ENCODE assay signal across 9 cellular contexts in genomic region chr16:74521691-74522090, GRCh38.
DNase-seq lines count a peak whose midpoint lies in the region; ATAC-seq and TF ChIP-seq lines count a peak whose summit lies in the region.
"Had no signal": no experiment of that assay in that cellular context is flagged by ENCODE, and none has a peak within 500 bp of the region (broad histone marks: within the 10 kb centered on the region; RNA-seq: fewer than 3 reads in every experiment).

No MANE protein-coding gene starts in this region.

- H3K27ac ChIP-seq in SK-N-SH (ENCODE audit: low read depth in 2 of 2, low read length in 1 of 2) = peak overlapping the region in 1 of 2 experiments; percentile 39; a peak in 2 of 4 replicates
- H3K27ac ChIP-seq in trophoblast cell (ENCODE audit: low read depth, low read length) = no peak overlapping the region

- H2BK120ac ChIP-seq in trophoblast cell (ENCODE audit: insufficient read depth, low read length, poor library complexity) = no peak overlapping the region

- H2AK5ac ChIP-seq in trophoblast cell (ENCODE audit: low read length) = no peak overlapping the region

- no peak overlapping the region for H3K23ac ChIP-seq in trophoblast cell (ENCODE audit: low read length)

- TF ChIP-seq CTCF in SK-N-SH (IDR thresholded peaks at IDR 0.05) (no peak), foreskin fibroblast (IDR thresholded peaks at IDR 0.05; ENCODE audit: low read depth, low read length) (no peak)

- POLR2A ChIA-PET in SK-N-SH (lab: Yijun Ruan, JAX) = no interaction called here

- DNase-seq in DMS 273 treated with DMSO at 0.1 percent for 48 hours (lab: John Stamatoyannopoulos, UW) = peak; percentile 17
- peak; percentile 12 for DNase-seq in SK-N-SH
- peak; percentile 10 to 53 for DNase-seq in foreskin fibroblast
- no peak for DNase-seq in trophoblast cell
- DNase-seq in NCI-H2029 (lab: John Stamatoyannopoulos, UW) = no peak
- DNase-seq: MM.1S had no signal

- no peaks in the 10 kb centered on the region for H3K9me2 ChIP-seq in SK-N-SH

- H3K36me3 ChIP-seq in SK-N-SH (replicated peaks in 1 of 2; ENCODE audit: control insufficient read depth in 1 of 2, insufficient read depth in 2 of 2, low read length in 1 of 2) (peaks cover 0 to 14% of the 10 kb centered on the region in 2 experiments), trophoblast cell (ENCODE audit: control insufficient read depth in 1 of 2, insufficient read depth in 2 of 2, low read length in 2 of 2) (peaks cover 0 to 2% of the 10 kb centered on the region in 2 experiments)

- H3K14ac ChIP-seq in trophoblast cell (ENCODE audit: low read length) = no peak overlapping the region

- H3K9ac ChIP-seq in SK-N-SH = no peak overlapping the region
- no peak overlapping the region for H3K9ac ChIP-seq in trophoblast cell (ENCODE audit: low read length)

- H3K4me2 ChIP-seq in SK-N-SH (no peak overlapping the region), trophoblast cell (ENCODE audit: low read length) (no peak overlapping the region)

- H4K12ac ChIP-seq in trophoblast cell (ENCODE audit: low read depth, low read length) = no peak overlapping the region

- no peak overlapping the region for H2AFZ ChIP-seq in SK-N-SH (ENCODE audit: low read depth)
- no peak overlapping the region for H2AFZ ChIP-seq in trophoblast cell (ENCODE audit: insufficient read depth, low read length, poor library complexity)

- H3K79me1 ChIP-seq in trophoblast cell (ENCODE audit: low read length) = no peaks in the 10 kb centered on the region

- ATAC-seq in GM19328 (IDR thresholded peaks at IDR 0.05; ENCODE audit: unreplicated experiment) = no peak
- no peak for ATAC-seq in GM21717 (IDR thresholded peaks at IDR 0.05; ENCODE audit: unreplicated experiment)
- no peak for ATAC-seq in GM19455 (IDR thresholded peaks at IDR 0.05; ENCODE audit: unreplicated experiment)

- no peak overlapping the region for H2BK12ac ChIP-seq in trophoblast cell (ENCODE audit: low read length)

- H3K79me2 ChIP-seq in SK-N-SH (ENCODE audit: insufficient read depth) (peaks cover 18% of the 10 kb centered on the region; the same call in 1 of the 2 replicates), trophoblast cell (ENCODE audit: control insufficient read depth, insufficient read depth, low read length, poor library complexity) (no peaks in the 10 kb centered on the region)

- peak overlapping the region; percentile 59 for H2BK5ac ChIP-seq in trophoblast cell (ENCODE audit: low read depth, low read length, poor library complexity)

- WGBS in SK-N-SH (ENCODE audit: low lambda C conversion rate) = 86% methylated on average over 2 of the region's 4 CpGs
- WGBS in trophoblast cell (ENCODE audit: extremely low coverage, insufficient coverage, insufficient read length) = no CpG with 5 or more reads among the region's 4 CpGs

- CTCF ChIA-PET in SK-N-SH (lab: Yijun Ruan, JAX) = interaction anchor here (0.8 to 0.9 kb wide), 2 partner anchors 9 to 10 kb away, joined by 3 read pairs; no protein-coding TSS in a partner anchor

- no peak overlapping the region for H3K18ac ChIP-seq in trophoblast cell (ENCODE audit: low read length)

- H3K27me3 ChIP-seq in SK-N-SH (ENCODE audit: insufficient read depth) (no peaks in the 10 kb centered on the region), trophoblast cell (ENCODE audit: insufficient read depth, low read length) (no peaks in the 10 kb centered on the region)

- no peak for TF ChIP-seq EP300 in SK-N-SH (IDR thresholded peaks at IDR 0.05; ENCODE audit: borderline replicate concordance in 1 of 2, low read depth in 1 of 2, low read length in 1 of 2)

- H4K91ac ChIP-seq in trophoblast cell (ENCODE audit: low read depth, low read length) = no peak overlapping the region

- peaks cover 4 to 16% of the 10 kb centered on the region in 2 experiments; a peak in 2 of 4 replicates for H3K4me1 ChIP-seq in SK-N-SH (ENCODE audit: control insufficient read depth in 1 of 2, insufficient read depth in 2 of 2, low read depth in 1 of 2, low read length in 1 of 2)
- no peaks in the 10 kb centered on the region for H3K4me1 ChIP-seq in trophoblast cell (ENCODE audit: control insufficient read depth in 1 of 2, insufficient read depth in 2 of 2, low read length in 2 of 2)

- H4K8ac ChIP-seq in trophoblast cell (ENCODE audit: low read depth, low read length) = no peak overlapping the region

- H3F3A ChIP-seq in SK-N-SH (replicated peaks; ENCODE audit: insufficient read depth) = peaks cover 7% of the 10 kb centered on the region

- no peak for TF ChIP-seq RAD21 in SK-N-SH (IDR thresholded peaks at IDR 0.05; ENCODE audit: low read length)

- H4K20me1 ChIP-seq in SK-N-SH (ENCODE audit: insufficient read depth) = no peaks in the 10 kb centered on the region

- H3K4me3 ChIP-seq in SK-N-SH (ENCODE audit: low read depth in 2 of 2, low read length in 1 of 2) = no peak overlapping the region
- H3K4me3 ChIP-seq in foreskin fibroblast (ENCODE audit: low read depth in 1 of 2, low read length in 2 of 2) = no peak overlapping the region
- no peak overlapping the region for H3K4me3 ChIP-seq in trophoblast cell (ENCODE audit: low read depth, low read length)

- no peaks in the 10 kb centered on the region for H3K9me3 ChIP-seq in SK-N-SH
- no peaks in the 10 kb centered on the region for H3K9me3 ChIP-seq in trophoblast cell (ENCODE audit: insufficient read depth, low read depth, low read length)

- H3K4ac ChIP-seq in trophoblast cell (ENCODE audit: low read depth, low read length) = no peak overlapping the region

TF ChIP-seq in SK-N-SH, 30 proteins besides CTCF, POLR2A, EP300 and RAD21:
- no peak for TF ChIP-seq MEF2A (IDR thresholded peaks at IDR 0.05; ENCODE audit: borderline replicate concordance, low read depth)
- peak; percentile 63; the same call in 1 of the 2 replicates for TF ChIP-seq FOSL2 (IDR thresholded peaks at IDR 0.05; ENCODE audit: borderline replicate concordance, low read depth)
- TF ChIP-seq POLR2AphosphoS5 (IDR thresholded peaks at IDR 0.05; ENCODE audit: low read depth, low read length) = no peak
- TF ChIP-seq JUND (IDR thresholded peaks at IDR 0.05) = peak; percentile 23; the same call in 1 of the 2 replicates

Comparison
In these comparisons a context has a peak if more than half of its experiments do, and no peak if none do; other contexts are left out.
1. DNase-seq: peak in DMS 273 treated with DMSO at 0.1 percent for 48 hours (single experiment), SK-N-SH (single experiment) and foreskin fibroblast (2 of 2); none in trophoblast cell (0 of 2) and NCI-H2029 (single experiment).